In the genomic region with DNA sequence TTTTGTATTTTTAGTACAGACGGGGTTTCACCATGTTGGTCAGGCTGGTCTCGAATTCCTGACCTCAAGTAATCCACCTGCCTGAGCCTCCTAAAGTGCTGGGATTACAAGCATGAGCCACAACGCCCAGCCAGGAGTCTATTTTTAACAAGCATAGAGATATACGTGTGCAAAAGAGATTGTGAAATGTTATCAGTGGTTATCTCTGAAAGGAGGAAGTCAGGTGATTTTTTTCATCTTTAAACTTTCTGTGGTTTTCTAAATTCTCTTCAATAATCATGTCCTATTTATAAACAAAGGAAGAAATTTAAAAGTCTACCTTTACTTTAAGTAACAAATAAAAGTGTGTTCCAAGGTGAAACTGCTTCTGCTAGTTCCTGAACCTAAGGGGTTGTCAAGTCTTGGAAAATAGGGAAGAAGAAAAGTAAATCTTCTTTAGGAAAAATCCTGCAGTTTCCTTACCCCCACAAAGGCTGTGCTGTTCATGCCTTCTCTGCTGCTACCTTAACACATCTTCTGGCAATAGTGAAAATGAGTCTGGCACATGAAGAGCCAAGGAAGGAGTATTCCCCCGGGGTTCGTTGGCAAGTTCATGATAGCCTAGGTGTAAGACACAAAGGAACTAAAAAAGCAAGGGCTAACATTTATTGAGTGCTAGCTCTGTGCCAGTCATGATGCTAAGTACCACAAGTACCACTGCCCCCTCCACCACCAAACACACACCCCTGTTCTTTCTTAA, we compare ENCODE assay signal across 1 cellular context.
TF ChIP-seq lines count a peak whose summit lies in the region.

No MANE protein-coding gene starts in this region.

TF ChIP-seq in GM12878, 131 proteins besides CTCF, POLR2A, EP300 and RAD21 (continued from another document and continues in another):
- TF ChIP-seq, protein P1, sequence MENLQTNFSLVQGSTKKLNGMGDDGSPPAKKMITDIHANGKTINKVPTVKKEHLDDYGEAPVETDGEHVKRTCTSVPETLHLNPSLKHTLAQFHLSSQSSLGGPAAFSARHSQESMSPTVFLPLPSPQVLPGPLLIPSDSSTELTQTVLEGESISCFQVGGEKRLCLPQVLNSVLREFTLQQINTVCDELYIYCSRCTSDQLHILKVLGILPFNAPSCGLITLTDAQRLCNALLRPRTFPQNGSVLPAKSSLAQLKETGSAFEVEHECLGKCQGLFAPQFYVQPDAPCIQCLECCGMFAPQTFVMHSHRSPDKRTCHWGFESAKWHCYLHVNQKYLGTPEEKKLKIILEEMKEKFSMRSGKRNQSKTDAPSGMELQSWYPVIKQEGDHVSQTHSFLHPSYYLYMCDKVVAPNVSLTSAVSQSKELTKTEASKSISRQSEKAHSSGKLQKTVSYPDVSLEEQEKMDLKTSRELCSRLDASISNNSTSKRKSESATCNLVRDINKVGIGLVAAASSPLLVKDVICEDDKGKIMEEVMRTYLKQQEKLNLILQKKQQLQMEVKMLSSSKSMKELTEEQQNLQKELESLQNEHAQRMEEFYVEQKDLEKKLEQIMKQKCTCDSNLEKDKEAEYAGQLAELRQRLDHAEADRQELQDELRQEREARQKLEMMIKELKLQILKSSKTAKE (IDR thresholded peaks at IDR 0.05; ENCODE audit: low read depth, poor library complexity, severe bottlenecking) = peak; percentile 53
- TF ChIP-seq, protein P2, sequence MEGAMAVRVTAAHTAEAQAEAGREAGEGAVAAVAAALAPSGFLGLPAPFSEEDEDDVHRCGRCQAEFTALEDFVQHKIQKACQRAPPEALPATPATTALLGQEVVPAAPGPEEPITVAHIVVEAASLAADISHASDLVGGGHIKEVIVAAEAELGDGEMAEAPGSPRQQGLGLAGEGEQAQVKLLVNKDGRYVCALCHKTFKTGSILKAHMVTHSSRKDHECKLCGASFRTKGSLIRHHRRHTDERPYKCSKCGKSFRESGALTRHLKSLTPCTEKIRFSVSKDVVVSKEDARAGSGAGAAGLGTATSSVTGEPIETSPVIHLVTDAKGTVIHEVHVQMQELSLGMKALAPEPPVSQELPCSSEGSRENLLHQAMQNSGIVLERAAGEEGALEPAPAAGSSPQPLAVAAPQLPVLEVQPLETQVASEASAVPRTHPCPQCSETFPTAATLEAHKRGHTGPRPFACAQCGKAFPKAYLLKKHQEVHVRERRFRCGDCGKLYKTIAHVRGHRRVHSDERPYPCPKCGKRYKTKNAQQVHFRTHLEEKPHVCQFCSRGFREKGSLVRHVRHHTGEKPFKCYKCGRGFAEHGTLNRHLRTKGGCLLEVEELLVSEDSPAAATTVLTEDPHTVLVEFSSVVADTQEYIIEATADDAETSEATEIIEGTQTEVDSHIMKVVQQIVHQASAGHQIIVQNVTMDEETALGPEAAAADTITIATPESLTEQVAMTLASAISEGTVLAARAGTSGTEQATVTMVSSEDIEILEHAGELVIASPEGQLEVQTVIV (IDR thresholded peaks at IDR 0.05; ENCODE audit: borderline replicate concordance, partially characterized antibody) = no peak
- TF ChIP-seq GABPA (IDR thresholded peaks at IDR 0.05; ENCODE audit: low read depth) (no peak), SRF (IDR thresholded peaks at IDR 0.05; ENCODE audit: low read depth in 2 of 2, low read length in 2 of 2) (no peak), BHLHE40 (IDR thresholded peaks at IDR 0.05; ENCODE audit: borderline replicate concordance in 1 of 2, low read depth in 2 of 2, low read length in 1 of 2) (peak; percentile 56 to 82; a peak in 3 of 4 replicates), TCF7 (IDR thresholded peaks at IDR 0.05; ENCODE audit: borderline replicate concordance) (no peak), ZNF622 (IDR thresholded peaks at IDR 0.05) (no peak), TAF1 (IDR thresholded peaks at IDR 0.05; ENCODE audit: borderline replicate concordance, low read depth, low read length) (no peak), SPI1 (IDR thresholded peaks at IDR 0.05; ENCODE audit: borderline replicate concordance, insufficient read depth, low read depth, low read length) (peak; percentile 60; the same call in 1 of the 2 replicates), ZNF217 (IDR thresholded peaks at IDR 0.05) (peak; percentile 35; the same call in 1 of the 2 replicates), CBFB (IDR thresholded peaks at IDR 0.05; ENCODE audit: low read depth) (0 out of 2 replicates have a peak, but pooled peaks have one; percentile 27), ATF7 (IDR thresholded peaks at IDR 0.05; ENCODE audit: low read depth) (peak; percentile 54; the same call in 1 of the 2 replicates), JUNB (IDR thresholded peaks at IDR 0.05) (no peak), NFYA (IDR thresholded peaks at IDR 0.05; ENCODE audit: borderline replicate concordance, low read depth, low read length) (no peak), NR2C1 (IDR thresholded peaks at IDR 0.05) (no peak), TARDBP (IDR thresholded peaks at IDR 0.05; ENCODE audit: borderline replicate concordance) (no peak), SMAD1 (IDR thresholded peaks at IDR 0.05; ENCODE audit: low read depth, partially characterized antibody) (no peak), RCOR1 (conservative IDR thresholded peaks at IDR 0.05; ENCODE audit: low read depth, low read length) (no peak), HDGF (IDR thresholded peaks at IDR 0.05) (no peak), RUNX3 (IDR thresholded peaks at IDR 0.05; ENCODE audit: low read length) (peak; percentile 78), CEBPB (IDR thresholded peaks at IDR 0.05; ENCODE audit: borderline replicate concordance in 1 of 2, low read depth in 2 of 2, low read length in 2 of 2) (peak in 1 of 2 experiments; percentile 58; a peak in 1 of 4 replicates), SIN3A (IDR thresholded peaks at IDR 0.05; ENCODE audit: low read depth, low read length) (no peak), POLR2AphosphoS5 (IDR thresholded peaks at IDR 0.05; ENCODE audit: low read length) (no peak), CBX3 (IDR thresholded peaks at IDR 0.05; ENCODE audit: borderline replicate concordance, low read depth) (no peak), KDM1A (IDR thresholded peaks at IDR 0.05; ENCODE audit: borderline replicate concordance) (no peak), MTA2 (IDR thresholded peaks at IDR 0.05; ENCODE audit: low read depth) (peak; percentile 67), SMAD5 (IDR thresholded peaks at IDR 0.05; ENCODE audit: low read depth) (no peak), RB1 (IDR thresholded peaks at IDR 0.05; ENCODE audit: borderline replicate concordance) (no peak), CHD2 (IDR thresholded peaks at IDR 0.05; ENCODE audit: borderline replicate concordance, low read depth, low read length) (no peak), ESRRA (IDR thresholded peaks at IDR 0.05; ENCODE audit: low read length) (no peak), BCL11A (IDR thresholded peaks at IDR 0.05; ENCODE audit: low read depth, low read length) (no peak), MTA3 (IDR thresholded peaks at IDR 0.05; ENCODE audit: borderline replicate concordance, low read length) (no peak), RAD51 (IDR thresholded peaks at IDR 0.05) (peak; percentile 66), PAX5 (IDR thresholded peaks at IDR 0.05; ENCODE audit: borderline replicate concordance, low read depth, low read length) (no peak), IKZF2 (IDR thresholded peaks at IDR 0.05) (peak; percentile 83; a peak in 3 of 4 replicates), POLR2AphosphoS2 (IDR thresholded peaks at IDR 0.05; ENCODE audit: low read depth, low read length) (no peak), HCFC1 (IDR thresholded peaks at IDR 0.05; ENCODE audit: low read length) (no peak)
- TF ChIP-seq, protein P3, sequence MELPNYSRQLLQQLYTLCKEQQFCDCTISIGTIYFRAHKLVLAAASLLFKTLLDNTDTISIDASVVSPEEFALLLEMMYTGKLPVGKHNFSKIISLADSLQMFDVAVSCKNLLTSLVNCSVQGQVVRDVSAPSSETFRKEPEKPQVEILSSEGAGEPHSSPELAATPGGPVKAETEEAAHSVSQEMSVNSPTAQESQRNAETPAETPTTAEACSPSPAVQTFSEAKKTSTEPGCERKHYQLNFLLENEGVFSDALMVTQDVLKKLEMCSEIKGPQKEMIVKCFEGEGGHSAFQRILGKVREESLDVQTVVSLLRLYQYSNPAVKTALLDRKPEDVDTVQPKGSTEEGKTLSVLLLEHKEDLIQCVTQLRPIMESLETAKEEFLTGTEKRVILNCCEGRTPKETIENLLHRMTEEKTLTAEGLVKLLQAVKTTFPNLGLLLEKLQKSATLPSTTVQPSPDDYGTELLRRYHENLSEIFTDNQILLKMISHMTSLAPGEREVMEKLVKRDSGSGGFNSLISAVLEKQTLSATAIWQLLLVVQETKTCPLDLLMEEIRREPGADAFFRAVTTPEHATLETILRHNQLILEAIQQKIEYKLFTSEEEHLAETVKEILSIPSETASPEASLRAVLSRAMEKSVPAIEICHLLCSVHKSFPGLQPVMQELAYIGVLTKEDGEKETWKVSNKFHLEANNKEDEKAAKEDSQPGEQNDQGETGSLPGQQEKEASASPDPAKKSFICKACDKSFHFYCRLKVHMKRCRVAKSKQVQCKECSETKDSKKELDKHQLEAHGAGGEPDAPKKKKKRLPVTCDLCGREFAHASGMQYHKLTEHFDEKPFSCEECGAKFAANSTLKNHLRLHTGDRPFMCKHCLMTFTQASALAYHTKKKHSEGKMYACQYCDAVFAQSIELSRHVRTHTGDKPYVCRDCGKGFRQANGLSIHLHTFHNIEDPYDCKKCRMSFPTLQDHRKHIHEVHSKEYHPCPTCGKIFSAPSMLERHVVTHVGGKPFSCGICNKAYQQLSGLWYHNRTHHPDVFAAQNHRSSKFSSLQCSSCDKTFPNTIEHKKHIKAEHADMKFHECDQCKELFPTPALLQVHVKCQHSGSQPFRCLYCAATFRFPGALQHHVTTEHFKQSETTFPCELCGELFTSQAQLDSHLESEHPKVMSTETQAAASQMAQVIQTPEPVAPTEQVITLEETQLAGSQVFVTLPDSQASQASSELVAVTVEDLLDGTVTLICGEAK (IDR thresholded peaks at IDR 0.05; ENCODE audit: borderline replicate concordance) = no peak
- TF ChIP-seq, protein P4, sequence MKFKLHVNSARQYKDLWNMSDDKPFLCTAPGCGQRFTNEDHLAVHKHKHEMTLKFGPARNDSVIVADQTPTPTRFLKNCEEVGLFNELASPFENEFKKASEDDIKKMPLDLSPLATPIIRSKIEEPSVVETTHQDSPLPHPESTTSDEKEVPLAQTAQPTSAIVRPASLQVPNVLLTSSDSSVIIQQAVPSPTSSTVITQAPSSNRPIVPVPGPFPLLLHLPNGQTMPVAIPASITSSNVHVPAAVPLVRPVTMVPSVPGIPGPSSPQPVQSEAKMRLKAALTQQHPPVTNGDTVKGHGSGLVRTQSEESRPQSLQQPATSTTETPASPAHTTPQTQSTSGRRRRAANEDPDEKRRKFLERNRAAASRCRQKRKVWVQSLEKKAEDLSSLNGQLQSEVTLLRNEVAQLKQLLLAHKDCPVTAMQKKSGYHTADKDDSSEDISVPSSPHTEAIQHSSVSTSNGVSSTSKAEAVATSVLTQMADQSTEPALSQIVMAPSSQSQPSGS (IDR thresholded peaks at IDR 0.05; ENCODE audit: low read length) = peak; percentile 31; the same call in 1 of the 2 replicates
- TF ChIP-seq, protein P5, sequence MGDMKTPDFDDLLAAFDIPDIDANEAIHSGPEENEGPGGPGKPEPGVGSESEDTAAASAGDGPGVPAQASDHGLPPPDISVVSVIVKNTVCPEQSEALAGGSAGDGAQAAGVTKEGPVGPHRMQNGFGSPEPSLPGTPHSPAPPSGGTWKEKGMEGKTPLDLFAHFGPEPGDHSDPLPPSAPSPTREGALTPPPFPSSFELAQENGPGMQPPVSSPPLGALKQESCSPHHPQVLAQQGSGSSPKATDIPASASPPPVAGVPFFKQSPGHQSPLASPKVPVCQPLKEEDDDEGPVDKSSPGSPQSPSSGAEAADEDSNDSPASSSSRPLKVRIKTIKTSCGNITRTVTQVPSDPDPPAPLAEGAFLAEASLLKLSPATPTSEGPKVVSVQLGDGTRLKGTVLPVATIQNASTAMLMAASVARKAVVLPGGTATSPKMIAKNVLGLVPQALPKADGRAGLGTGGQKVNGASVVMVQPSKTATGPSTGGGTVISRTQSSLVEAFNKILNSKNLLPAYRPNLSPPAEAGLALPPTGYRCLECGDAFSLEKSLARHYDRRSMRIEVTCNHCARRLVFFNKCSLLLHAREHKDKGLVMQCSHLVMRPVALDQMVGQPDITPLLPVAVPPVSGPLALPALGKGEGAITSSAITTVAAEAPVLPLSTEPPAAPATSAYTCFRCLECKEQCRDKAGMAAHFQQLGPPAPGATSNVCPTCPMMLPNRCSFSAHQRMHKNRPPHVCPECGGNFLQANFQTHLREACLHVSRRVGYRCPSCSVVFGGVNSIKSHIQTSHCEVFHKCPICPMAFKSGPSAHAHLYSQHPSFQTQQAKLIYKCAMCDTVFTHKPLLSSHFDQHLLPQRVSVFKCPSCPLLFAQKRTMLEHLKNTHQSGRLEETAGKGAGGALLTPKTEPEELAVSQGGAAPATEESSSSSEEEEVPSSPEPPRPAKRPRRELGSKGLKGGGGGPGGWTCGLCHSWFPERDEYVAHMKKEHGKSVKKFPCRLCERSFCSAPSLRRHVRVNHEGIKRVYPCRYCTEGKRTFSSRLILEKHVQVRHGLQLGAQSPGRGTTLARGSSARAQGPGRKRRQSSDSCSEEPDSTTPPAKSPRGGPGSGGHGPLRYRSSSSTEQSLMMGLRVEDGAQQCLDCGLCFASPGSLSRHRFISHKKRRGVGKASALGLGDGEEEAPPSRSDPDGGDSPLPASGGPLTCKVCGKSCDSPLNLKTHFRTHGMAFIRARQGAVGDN (IDR thresholded peaks at IDR 0.05) = no peak; the same call in 1 of the 2 replicates
- TF ChIP-seq, protein P6, sequence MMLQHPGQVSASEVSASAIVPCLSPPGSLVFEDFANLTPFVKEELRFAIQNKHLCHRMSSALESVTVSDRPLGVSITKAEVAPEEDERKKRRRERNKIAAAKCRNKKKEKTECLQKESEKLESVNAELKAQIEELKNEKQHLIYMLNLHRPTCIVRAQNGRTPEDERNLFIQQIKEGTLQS (IDR thresholded peaks at IDR 0.05; ENCODE audit: borderline replicate concordance, extremely low read depth, low read depth, low read length) = no peak
- TF ChIP-seq, protein P7, sequence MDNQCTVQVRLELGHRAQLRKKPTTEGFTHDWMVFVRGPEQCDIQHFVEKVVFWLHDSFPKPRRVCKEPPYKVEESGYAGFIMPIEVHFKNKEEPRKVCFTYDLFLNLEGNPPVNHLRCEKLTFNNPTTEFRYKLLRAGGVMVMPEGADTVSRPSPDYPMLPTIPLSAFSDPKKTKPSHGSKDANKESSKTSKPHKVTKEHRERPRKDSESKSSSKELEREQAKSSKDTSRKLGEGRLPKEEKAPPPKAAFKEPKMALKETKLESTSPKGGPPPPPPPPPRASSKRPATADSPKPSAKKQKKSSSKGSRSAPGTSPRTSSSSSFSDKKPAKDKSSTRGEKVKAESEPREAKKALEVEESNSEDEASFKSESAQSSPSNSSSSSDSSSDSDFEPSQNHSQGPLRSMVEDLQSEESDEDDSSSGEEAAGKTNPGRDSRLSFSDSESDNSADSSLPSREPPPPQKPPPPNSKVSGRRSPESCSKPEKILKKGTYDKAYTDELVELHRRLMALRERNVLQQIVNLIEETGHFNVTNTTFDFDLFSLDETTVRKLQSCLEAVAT (IDR thresholded peaks at IDR 0.05) = no peak
- TF ChIP-seq, protein P8, sequence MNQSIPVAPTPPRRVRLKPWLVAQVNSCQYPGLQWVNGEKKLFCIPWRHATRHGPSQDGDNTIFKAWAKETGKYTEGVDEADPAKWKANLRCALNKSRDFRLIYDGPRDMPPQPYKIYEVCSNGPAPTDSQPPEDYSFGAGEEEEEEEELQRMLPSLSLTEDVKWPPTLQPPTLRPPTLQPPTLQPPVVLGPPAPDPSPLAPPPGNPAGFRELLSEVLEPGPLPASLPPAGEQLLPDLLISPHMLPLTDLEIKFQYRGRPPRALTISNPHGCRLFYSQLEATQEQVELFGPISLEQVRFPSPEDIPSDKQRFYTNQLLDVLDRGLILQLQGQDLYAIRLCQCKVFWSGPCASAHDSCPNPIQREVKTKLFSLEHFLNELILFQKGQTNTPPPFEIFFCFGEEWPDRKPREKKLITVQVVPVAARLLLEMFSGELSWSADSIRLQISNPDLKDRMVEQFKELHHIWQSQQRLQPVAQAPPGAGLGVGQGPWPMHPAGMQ (IDR thresholded peaks at IDR 0.05; ENCODE audit: borderline replicate concordance) = no peak
